9 cellular contexts compared by ENCODE assay signal in the genomic region with DNA sequence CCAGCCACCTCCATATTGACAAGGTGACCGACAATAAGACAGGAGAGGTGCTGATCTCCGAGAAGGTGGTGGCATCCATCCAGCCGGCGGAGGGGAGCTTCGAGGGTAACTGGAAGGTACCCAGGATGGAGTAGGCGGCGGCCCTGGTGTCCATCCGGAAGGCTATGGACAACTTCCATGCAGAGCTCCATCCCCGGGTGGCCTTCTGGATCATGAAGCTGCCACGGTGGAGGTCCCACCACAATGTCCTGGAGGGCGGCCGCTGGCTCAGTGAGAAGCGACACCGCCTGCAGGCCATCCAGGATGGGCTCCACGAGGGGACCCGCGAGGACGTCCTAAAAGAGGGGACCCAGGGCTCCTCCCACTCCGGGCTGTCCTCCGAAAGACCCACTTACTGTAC. TPM values are rescaled to one million over a fixed set of nuclear protein-coding genes. Genes with fewer than 3 reads are reported as not detected.
"Had no signal": no experiment of that assay in that cellular context is flagged by ENCODE, and none has a peak within 500 bp of the region (broad histone marks: within the 10 kb centered on the region; RNA-seq: fewer than 3 reads in every experiment).

No MANE protein-coding gene starts in this region.

- H2AFZ ChIP-seq: GM23338 had no signal

- FAIRE-seq: H1, H54, HTR-8/SVneo had no signal

- H3K4me3 ChIP-seq: GM23338 had no signal

- ATAC-seq: GM23338 had no signal

- DNase-seq: H9, HCEC 1CT, KBM-7 had no signal

- H3K4me2 ChIP-seq: GM23338 had no signal

RNA-seq across cellular contexts. Expression of a gene that starts 17.0 kb away (rescaled TPM):
- total RNA-seq: GM23338, H1, H9, HT-29 had no signal
- polyA plus RNA-seq: H1, IgD-negative memory B cell had no signal

RNA-seq across cellular contexts. Expression of a gene that starts 33.9 kb away (rescaled TPM):
- total RNA-seq: GM23338, H1, H9, HT-29 had no signal
- polyA plus RNA-seq: GM23338, H1, IgD-negative memory B cell had no signal
